Comparison of ENCODE assay signal across 1 cellular context in the genomic region with DNA sequence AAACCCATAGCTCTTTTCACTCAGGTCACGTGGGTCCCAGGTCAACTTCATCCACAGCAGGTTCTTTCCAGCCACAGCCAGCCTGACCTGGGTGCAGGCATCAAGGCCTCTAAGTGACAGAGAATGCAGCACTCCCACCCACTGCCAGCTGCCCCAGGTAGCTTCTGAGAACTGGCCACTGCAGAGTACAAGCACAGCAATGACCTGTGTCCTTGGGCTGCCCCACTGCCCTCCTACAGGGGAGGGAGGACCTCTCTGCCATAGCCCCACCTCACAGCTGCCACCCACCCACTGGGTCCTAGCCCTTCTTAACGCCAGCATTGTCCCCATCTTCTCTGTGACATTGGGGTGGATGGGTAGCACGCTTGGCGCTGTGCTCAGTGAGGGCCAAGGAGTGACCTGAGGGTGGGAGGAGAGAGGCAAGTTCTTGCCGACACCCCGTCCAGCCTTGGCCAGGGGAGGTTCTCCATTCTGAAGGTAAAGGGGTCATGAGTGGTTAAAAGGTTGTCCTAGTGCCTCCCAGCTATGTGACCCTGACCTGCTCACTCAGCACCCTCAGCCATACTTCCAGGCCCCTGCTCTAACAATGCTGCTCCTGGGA.
TF ChIP-seq lines count a peak whose summit lies in the region.

No MANE protein-coding gene starts in this region.

TF ChIP-seq in IMR-90, 13 proteins besides CTCF, POLR2A, EP300 and RAD21:
- no peak for TF ChIP-seq CHD1 (IDR thresholded peaks at IDR 0.05; ENCODE audit: low read depth, low read length)
- TF ChIP-seq SMC3 (IDR thresholded peaks at IDR 0.05; ENCODE audit: low read depth, low read length): no peak
- no peak for TF ChIP-seq MAFK (IDR thresholded peaks at IDR 0.05; ENCODE audit: low read depth, low read length)
- TF ChIP-seq, protein P1, sequence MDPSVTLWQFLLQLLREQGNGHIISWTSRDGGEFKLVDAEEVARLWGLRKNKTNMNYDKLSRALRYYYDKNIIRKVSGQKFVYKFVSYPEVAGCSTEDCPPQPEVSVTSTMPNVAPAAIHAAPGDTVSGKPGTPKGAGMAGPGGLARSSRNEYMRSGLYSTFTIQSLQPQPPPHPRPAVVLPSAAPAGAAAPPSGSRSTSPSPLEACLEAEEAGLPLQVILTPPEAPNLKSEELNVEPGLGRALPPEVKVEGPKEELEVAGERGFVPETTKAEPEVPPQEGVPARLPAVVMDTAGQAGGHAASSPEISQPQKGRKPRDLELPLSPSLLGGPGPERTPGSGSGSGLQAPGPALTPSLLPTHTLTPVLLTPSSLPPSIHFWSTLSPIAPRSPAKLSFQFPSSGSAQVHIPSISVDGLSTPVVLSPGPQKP (IDR thresholded peaks at IDR 0.05; ENCODE audit: borderline replicate concordance, low read depth, low read length): no peak
TF ChIP-seq in IMR-90: peak in this region for 0.
